ENCODE assay signal across 8 cellular contexts in genomic region chr6:32843979-32844838, GRCh38. TPM values are rescaled to one million over a fixed set of nuclear protein-coding genes. Genes with fewer than 3 reads are reported as not detected.
DNase-seq lines count a peak whose midpoint lies in the region; ATAC-seq and TF ChIP-seq lines count a peak whose summit lies in the region.

TSS of gene PSMB8 (minus strand) at chr6:32844047. CDS start at chr6:32843996, 51 bp downstream.

- peak within 1 kb of the TSS; percentile 99 for H2AFZ ChIP-seq in PC-3 (ENCODE audit: low read length)

- H3K9me2 ChIP-seq in PC-3 (replicated peaks; ENCODE audit: low read length): no peaks in the 10 kb centered on the region

- no peaks in the 10 kb centered on the region for H3K79me2 ChIP-seq in PC-3 (ENCODE audit: low read length)

- POLR2A ChIA-PET in PC-3 (lab: Charles Lee; ENCODE audit: unreplicated experiment): interaction anchor here (0.5 to 1.1 kb wide), 3 partner anchors 9 to 1184 kb away, joined by 3 read pairs; partner anchors contain the start of genes C6orf47 and TAP1

- DNase-seq in DMS53 (lab: John Stamatoyannopoulos, UW): peak; percentile 99
- peak; percentile 98 for DNase-seq in Jurkat, Clone E6-1 (ENCODE audit: low read depth, low spot score)
- peak; percentile 97 for DNase-seq in PC-3
- DNase-seq in activated T-cell treated with anti-CD3 and anti-CD28 coated beads, Interleukin-2, amount 50 U/mL, for 1 hour: peak; percentile 97
- peak; percentile 92 to 96 for DNase-seq in erythroblast (lab: John Stamatoyannopoulos, UW)
- peak; percentile 98 for DNase-seq in stimulated activated CD8-positive, alpha-beta memory T cell treated with anti-CD3 and anti-CD28 coated beads, Interleukin-4, amount 100 ng/mL, for 4 hours (ENCODE audit: low read depth in 2 of 2, low spot score in 1 of 2)

- H3K4me3 ChIP-seq in Jurkat, Clone E6-1 (ENCODE audit: low read length): peak within 1 kb of the TSS; percentile 74
- peak within 1 kb of the TSS; percentile 96 for H3K4me3 ChIP-seq in PC-3 (ENCODE audit: low read length)
- peak within 1 kb of the TSS; percentile 90 to 92 for H3K4me3 ChIP-seq in mucosa of rectum (ENCODE audit: low read length in 2 of 2)

- CTCF ChIA-PET in PC-3 (lab: Charles Lee): interaction anchor here (1.1 to 1.5 kb wide), 3 partner anchors 9 to 24 kb away, joined by 4 to 6 read pairs (median 5); partner anchors contain the start of genes PSMB9 and TAP1

- H3K36me3 ChIP-seq in PC-3 (ENCODE audit: low read depth, low read length) (no peaks in the 10 kb centered on the region), mucosa of rectum (ENCODE audit: control insufficient read depth in 2 of 2, insufficient read depth in 2 of 2, low read length in 2 of 2) (peaks cover 40 to 61% of the 10 kb centered on the region in 2 donors)

- peak within 1 kb of the TSS; percentile 94 for H3K4me2 ChIP-seq in PC-3 (ENCODE audit: low read length)

- H3K27ac ChIP-seq in PC-3 (ENCODE audit: low read length) (no peak within 1 kb of the TSS), mucosa of rectum (ENCODE audit: low read depth in 2 of 2, low read length in 2 of 2) (peak within 1 kb of the TSS; percentile 95 to 96)

- peak; percentile 79 for TF ChIP-seq POLR2A in erythroblast (IDR thresholded peaks at IDR 0.05; ENCODE audit: low read length)

- no peaks in the 10 kb centered on the region for H4K20me1 ChIP-seq in PC-3 (ENCODE audit: low read length)

- ATAC-seq in GM21619 (IDR thresholded peaks at IDR 0.05; ENCODE audit: unreplicated experiment) (peak; percentile 59), PC-3 (peak; percentile 95)

- TF ChIP-seq CTCF in PC-3 (conservative IDR thresholded peaks at IDR 0.05; ENCODE audit: low read depth, low read length): peak; percentile 10; the same call in 1 of the 2 replicates

- peak within 1 kb of the TSS; percentile 65 for H3K9ac ChIP-seq in PC-3 (ENCODE audit: low read length)
- H3K9ac ChIP-seq in mucosa of rectum (ENCODE audit: low read depth in 1 of 2, low read length in 2 of 2): peak within 1 kb of the TSS; percentile 92 to 96

- intact Hi-C loops in PC-3 (cut with micrococcal nuclease): loop anchor here (1.0 kb wide), 1 partner anchor 10 kb away; the partner anchor contains the start of gene PSMB9

- TSS peak; percentile 67 for BruUV-seq in PC-3 (replicated peaks; lab: Mats Ljungman, UMichigan)

- H3F3A ChIP-seq in PC-3 (ENCODE audit: low read length, unreplicated experiment): no peaks in the 10 kb centered on the region

- H3K4me1 ChIP-seq in PC-3 (ENCODE audit: insufficient read depth, low read length) (peaks cover 8% of the 10 kb centered on the region; the same call in 1 of the 2 replicates), mucosa of rectum (ENCODE audit: control insufficient read depth in 2 of 2, insufficient read depth in 2 of 2, low read length in 2 of 2) (peaks cover 18 to 27% of the 10 kb centered on the region in 2 donors)

- no peaks in the 10 kb centered on the region for H3K27me3 ChIP-seq in PC-3 (ENCODE audit: low read length)
- H3K27me3 ChIP-seq in mucosa of rectum (ENCODE audit: control insufficient read depth in 2 of 2, insufficient read depth in 2 of 2, low read length in 2 of 2): no peaks in the 10 kb centered on the region

- H3K9me3 ChIP-seq in PC-3 (ENCODE audit: low read length): no peaks in the 10 kb centered on the region
- no peaks in the 10 kb centered on the region for H3K9me3 ChIP-seq in mucosa of rectum (ENCODE audit: control insufficient read depth in 2 of 2, low read length in 2 of 2)

RNA-seq across cellular contexts. Expression of gene PSMB8, which starts in this region (rescaled TPM):
- 212 TPM for polyA plus RNA-seq in Jurkat, Clone E6-1 (2012; ENCODE audit: insufficient read depth, insufficient read length)
- 21.2 and 31.6 TPM in 2 replicates for total RNA-seq in PC-3 (2014; rRNA removed)
